In the genomic region with DNA sequence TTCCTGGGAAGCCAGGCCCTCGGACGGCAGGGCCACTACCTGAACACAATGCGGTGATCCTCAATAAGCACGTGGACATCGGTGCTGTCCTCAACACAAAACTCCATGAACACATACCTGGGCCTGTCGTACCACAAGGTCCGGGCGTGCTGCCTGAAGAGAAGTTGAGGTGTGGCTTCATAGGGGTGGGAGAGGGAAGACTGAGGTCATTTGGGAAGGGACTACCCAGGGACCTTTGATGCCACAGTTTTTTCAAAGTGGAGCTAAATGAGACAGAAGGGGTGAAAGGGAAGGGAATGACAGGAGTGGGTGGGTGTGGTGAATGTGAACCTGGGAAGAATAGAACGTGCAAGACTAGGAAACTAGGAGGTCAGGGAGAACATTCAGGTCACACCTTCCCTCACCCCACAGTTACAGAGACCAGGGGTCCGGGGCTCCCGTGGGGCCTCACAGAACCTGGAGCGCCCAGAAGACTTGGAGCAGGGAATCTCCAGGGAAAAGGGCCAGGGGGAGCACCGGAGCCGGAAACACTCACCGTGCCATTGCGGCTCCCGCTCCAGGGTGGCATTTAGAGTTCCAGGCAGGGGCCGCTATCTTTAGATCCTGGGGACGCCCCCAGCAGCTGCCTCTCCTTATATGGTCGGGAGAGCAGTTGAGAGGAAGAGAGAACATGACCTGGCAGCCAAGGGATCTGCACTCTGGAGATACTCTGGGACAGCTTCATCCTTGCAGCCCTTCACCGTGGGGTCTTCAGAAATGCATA, we compare ENCODE assay signal across 1 cellular context.
TF ChIP-seq lines count a peak whose summit lies in the region.

PTGES3L (minus strand) TSS at position 570 of the 763 bp plus-strand sequence; CDS start at position 543, 27 bp downstream.

TF ChIP-seq in HepG2, 621 proteins besides CTCF, POLR2A, EP300 and RAD21 (continued from another document and continues in another):
- TF ChIP-seq, protein P1, sequence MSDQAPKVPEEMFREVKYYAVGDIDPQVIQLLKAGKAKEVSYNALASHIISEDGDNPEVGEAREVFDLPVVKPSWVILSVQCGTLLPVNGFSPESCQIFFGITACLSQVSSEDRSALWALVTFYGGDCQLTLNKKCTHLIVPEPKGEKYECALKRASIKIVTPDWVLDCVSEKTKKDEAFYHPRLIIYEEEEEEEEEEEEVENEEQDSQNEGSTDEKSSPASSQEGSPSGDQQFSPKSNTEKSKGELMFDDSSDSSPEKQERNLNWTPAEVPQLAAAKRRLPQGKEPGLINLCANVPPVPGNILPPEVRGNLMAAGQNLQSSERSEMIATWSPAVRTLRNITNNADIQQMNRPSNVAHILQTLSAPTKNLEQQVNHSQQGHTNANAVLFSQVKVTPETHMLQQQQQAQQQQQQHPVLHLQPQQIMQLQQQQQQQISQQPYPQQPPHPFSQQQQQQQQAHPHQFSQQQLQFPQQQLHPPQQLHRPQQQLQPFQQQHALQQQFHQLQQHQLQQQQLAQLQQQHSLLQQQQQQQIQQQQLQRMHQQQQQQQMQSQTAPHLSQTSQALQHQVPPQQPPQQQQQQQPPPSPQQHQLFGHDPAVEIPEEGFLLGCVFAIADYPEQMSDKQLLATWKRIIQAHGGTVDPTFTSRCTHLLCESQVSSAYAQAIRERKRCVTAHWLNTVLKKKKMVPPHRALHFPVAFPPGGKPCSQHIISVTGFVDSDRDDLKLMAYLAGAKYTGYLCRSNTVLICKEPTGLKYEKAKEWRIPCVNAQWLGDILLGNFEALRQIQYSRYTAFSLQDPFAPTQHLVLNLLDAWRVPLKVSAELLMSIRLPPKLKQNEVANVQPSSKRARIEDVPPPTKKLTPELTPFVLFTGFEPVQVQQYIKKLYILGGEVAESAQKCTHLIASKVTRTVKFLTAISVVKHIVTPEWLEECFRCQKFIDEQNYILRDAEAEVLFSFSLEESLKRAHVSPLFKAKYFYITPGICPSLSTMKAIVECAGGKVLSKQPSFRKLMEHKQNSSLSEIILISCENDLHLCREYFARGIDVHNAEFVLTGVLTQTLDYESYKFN (CRISPR knock-in tag; conservative IDR thresholded peaks at IDR 0.05) = peak; percentile 31; the same call in 1 of the 2 replicates
- peak; percentile 87 for TF ChIP-seq ZNF18 (CRISPR knock-in tag; IDR thresholded peaks at IDR 0.05; ENCODE audit: insufficient replicate concordance)
- TF ChIP-seq NFYB (CRISPR knock-in tag; IDR thresholded peaks at IDR 0.05) = no peak
- TF ChIP-seq, protein P2, sequence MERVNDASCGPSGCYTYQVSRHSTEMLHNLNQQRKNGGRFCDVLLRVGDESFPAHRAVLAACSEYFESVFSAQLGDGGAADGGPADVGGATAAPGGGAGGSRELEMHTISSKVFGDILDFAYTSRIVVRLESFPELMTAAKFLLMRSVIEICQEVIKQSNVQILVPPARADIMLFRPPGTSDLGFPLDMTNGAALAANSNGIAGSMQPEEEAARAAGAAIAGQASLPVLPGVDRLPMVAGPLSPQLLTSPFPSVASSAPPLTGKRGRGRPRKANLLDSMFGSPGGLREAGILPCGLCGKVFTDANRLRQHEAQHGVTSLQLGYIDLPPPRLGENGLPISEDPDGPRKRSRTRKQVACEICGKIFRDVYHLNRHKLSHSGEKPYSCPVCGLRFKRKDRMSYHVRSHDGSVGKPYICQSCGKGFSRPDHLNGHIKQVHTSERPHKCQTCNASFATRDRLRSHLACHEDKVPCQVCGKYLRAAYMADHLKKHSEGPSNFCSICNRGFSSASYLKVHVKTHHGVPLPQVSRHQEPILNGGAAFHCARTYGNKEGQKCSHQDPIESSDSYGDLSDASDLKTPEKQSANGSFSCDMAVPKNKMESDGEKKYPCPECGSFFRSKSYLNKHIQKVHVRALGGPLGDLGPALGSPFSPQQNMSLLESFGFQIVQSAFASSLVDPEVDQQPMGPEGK (CRISPR knock-in tag; IDR thresholded peaks at IDR 0.05) = peak; percentile 85
- TF ChIP-seq MBNL3 (CRISPR knock-in tag; conservative IDR thresholded peaks at IDR 0.05) = no peak
- no peak for TF ChIP-seq AGO2 (optimal IDR thresholded peaks at IDR 0.05; ENCODE audit: low read depth, low read length)
- 0 out of 2 replicates have a peak, but pooled peaks have one; percentile 23 for TF ChIP-seq ZBTB1 (CRISPR knock-in tag; IDR thresholded peaks at IDR 0.05; ENCODE audit: borderline replicate concordance)
- TF ChIP-seq ZNF256 (CRISPR knock-in tag; conservative IDR thresholded peaks at IDR 0.05) = 0 out of 2 replicates have a peak, but pooled peaks have one; percentile 43
- TF ChIP-seq, protein P3, sequence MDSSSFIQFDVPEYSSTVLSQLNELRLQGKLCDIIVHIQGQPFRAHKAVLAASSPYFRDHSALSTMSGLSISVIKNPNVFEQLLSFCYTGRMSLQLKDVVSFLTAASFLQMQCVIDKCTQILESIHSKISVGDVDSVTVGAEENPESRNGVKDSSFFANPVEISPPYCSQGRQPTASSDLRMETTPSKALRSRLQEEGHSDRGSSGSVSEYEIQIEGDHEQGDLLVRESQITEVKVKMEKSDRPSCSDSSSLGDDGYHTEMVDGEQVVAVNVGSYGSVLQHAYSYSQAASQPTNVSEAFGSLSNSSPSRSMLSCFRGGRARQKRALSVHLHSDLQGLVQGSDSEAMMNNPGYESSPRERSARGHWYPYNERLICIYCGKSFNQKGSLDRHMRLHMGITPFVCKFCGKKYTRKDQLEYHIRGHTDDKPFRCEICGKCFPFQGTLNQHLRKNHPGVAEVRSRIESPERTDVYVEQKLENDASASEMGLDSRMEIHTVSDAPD (CRISPR knock-in tag; IDR thresholded peaks at IDR 0.05) = 0 out of 2 replicates have a peak, but pooled peaks have one; percentile 43
- no peak for TF ChIP-seq ZNF674 (CRISPR knock-in tag; IDR thresholded peaks at IDR 0.05; ENCODE audit: low read depth)
- TF ChIP-seq FOXP1 (IDR thresholded peaks at IDR 0.05) = no peak
- no peak for TF ChIP-seq FOXP1 (CRISPR knock-in tag; IDR thresholded peaks at IDR 0.05)
- TF ChIP-seq ZNF552 (CRISPR knock-in tag; IDR thresholded peaks at IDR 0.05; ENCODE audit: borderline replicate concordance) = no peak
- TF ChIP-seq ZNF790 (CRISPR knock-in tag; IDR thresholded peaks at IDR 0.05; ENCODE audit: borderline replicate concordance) = no peak
- no peak for TF ChIP-seq HMGA1 (CRISPR knock-in tag; conservative IDR thresholded peaks at IDR 0.05)
- no peak for TF ChIP-seq ISX (CRISPR knock-in tag; conservative IDR thresholded peaks at IDR 0.05)
- no peak for TF ChIP-seq ZNF431 (CRISPR knock-in tag; IDR thresholded peaks at IDR 0.05; ENCODE audit: borderline replicate concordance, low read depth)
- TF ChIP-seq HNRNPLL (IDR thresholded peaks at IDR 0.05; ENCODE audit: low read depth, low read length, poor library complexity, severe bottlenecking) = no peak
- TF ChIP-seq, protein P4, sequence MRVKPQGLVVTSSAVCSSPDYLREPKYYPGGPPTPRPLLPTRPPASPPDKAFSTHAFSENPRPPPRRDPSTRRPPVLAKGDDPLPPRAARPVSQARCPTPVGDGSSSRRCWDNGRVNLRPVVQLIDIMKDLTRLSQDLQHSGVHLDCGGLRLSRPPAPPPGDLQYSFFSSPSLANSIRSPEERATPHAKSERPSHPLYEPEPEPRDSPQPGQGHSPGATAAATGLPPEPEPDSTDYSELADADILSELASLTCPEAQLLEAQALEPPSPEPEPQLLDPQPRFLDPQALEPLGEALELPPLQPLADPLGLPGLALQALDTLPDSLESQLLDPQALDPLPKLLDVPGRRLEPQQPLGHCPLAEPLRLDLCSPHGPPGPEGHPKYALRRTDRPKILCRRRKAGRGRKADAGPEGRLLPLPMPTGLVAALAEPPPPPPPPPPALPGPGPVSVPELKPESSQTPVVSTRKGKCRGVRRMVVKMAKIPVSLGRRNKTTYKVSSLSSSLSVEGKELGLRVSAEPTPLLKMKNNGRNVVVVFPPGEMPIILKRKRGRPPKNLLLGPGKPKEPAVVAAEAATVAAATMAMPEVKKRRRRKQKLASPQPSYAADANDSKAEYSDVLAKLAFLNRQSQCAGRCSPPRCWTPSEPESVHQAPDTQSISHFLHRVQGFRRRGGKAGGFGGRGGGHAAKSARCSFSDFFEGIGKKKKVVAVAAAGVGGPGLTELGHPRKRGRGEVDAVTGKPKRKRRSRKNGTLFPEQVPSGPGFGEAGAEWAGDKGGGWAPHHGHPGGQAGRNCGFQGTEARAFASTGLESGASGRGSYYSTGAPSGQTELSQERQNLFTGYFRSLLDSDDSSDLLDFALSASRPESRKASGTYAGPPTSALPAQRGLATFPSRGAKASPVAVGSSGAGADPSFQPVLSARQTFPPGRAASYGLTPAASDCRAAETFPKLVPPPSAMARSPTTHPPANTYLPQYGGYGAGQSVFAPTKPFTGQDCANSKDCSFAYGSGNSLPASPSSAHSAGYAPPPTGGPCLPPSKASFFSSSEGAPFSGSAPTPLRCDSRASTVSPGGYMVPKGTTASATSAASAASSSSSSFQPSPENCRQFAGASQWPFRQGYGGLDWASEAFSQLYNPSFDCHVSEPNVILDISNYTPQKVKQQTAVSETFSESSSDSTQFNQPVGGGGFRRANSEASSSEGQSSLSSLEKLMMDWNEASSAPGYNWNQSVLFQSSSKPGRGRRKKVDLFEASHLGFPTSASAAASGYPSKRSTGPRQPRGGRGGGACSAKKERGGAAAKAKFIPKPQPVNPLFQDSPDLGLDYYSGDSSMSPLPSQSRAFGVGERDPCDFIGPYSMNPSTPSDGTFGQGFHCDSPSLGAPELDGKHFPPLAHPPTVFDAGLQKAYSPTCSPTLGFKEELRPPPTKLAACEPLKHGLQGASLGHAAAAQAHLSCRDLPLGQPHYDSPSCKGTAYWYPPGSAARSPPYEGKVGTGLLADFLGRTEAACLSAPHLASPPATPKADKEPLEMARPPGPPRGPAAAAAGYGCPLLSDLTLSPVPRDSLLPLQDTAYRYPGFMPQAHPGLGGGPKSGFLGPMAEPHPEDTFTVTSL (CRISPR knock-in tag; IDR thresholded peaks at IDR 0.05; ENCODE audit: borderline replicate concordance) = 0 out of 2 replicates have a peak, but pooled peaks have one; percentile 39
- no peak for TF ChIP-seq ZNF350 (CRISPR knock-in tag; IDR thresholded peaks at IDR 0.05; ENCODE audit: borderline replicate concordance, low read depth)
- no peak for TF ChIP-seq ZNF274 (CRISPR knock-in tag; IDR thresholded peaks at IDR 0.05)
- no peak for TF ChIP-seq FOXO4 (CRISPR knock-in tag; conservative IDR thresholded peaks at IDR 0.05)
- no peak for TF ChIP-seq MYNN (CRISPR knock-in tag; IDR thresholded peaks at IDR 0.05; ENCODE audit: low read depth)
- TF ChIP-seq SETDB1 (CRISPR knock-in tag; IDR thresholded peaks at IDR 0.05; ENCODE audit: borderline replicate concordance) = no peak
- no peak; the same call in 1 of the 2 replicates for TF ChIP-seq TRAFD1 (CRISPR knock-in tag; IDR thresholded peaks at IDR 0.05; ENCODE audit: borderline replicate concordance)
- no peak for TF ChIP-seq SNRNP70 (IDR thresholded peaks at IDR 0.05; ENCODE audit: low read depth, low read length)
- TF ChIP-seq ZNF503 (CRISPR knock-in tag; IDR thresholded peaks at IDR 0.05) = no peak
- no peak for TF ChIP-seq NR2C2 (CRISPR knock-in tag; IDR thresholded peaks at IDR 0.05; ENCODE audit: borderline replicate concordance)
- TF ChIP-seq KAT8 (CRISPR knock-in tag; IDR thresholded peaks at IDR 0.05) = 0 out of 2 replicates have a peak, but pooled peaks have one; percentile 61
- no peak for TF ChIP-seq U2AF1 (optimal IDR thresholded peaks at IDR 0.05; ENCODE audit: low read depth, low read length)
- TF ChIP-seq DRAP1 (CRISPR knock-in tag; IDR thresholded peaks at IDR 0.05) = no peak; the same call in 1 of the 2 replicates
- no peak for TF ChIP-seq MBD4 (IDR thresholded peaks at IDR 0.05; ENCODE audit: borderline replicate concordance, low read length)
